Comparison of ENCODE assay signal across 15 cellular contexts in genomic region chr5:177520271-177520670, GRCh38. TPM values are rescaled to one million over a fixed set of nuclear protein-coding genes. Genes with fewer than 3 reads are reported as not detected.
DNase-seq lines count a peak whose midpoint lies in the region; ATAC-seq and TF ChIP-seq lines count a peak whose summit lies in the region.
"Had no signal": no experiment of that assay in that cellular context is flagged by ENCODE, and none has a peak within 500 bp of the region (broad histone marks: within the 10 kb centered on the region; RNA-seq: fewer than 3 reads in every experiment).

No MANE protein-coding gene starts in this region.

- H3K27ac ChIP-seq in BLaER1 treated with 17β-estradiol and CSF1 and Interleukin-3, amounts not matched to agents 10 nM and 100 nM: peak overlapping the region in 10 of 11 experiments; percentile 16 to 86 (median 74); a peak in 19 of 22 replicates
- H3K27ac ChIP-seq in CD8-positive, alpha-beta memory T cell (ENCODE audit: low read depth, low read length): no peak overlapping the region
- H3K27ac ChIP-seq: HL-60, prostate gland, SK-N-MC, thoracic aorta had no signal

- H3K4me1 ChIP-seq in BLaER1 treated with 17β-estradiol and CSF1 and Interleukin-3, amounts not matched to agents 10 nM and 100 nM: peaks cover 36 to 54% (median 47%) of the 10 kb centered on the region in 10 experiments
- H3K4me1 ChIP-seq in CD8-positive, alpha-beta memory T cell (ENCODE audit: insufficient read depth, low read length): peaks cover 29% of the 10 kb centered on the region
- peaks cover 11% of the 10 kb centered on the region for H3K4me1 ChIP-seq in mucosa of descending colon (ENCODE audit: low read depth)

- CTCF ChIA-PET in CD8-positive, alpha-beta memory T cell (lab: Charles Lee): no interaction called here

- no peak for DNase-seq in CD8-positive, alpha-beta memory T cell
- DNase-seq in nephron progenitor cell (no peak), pons (ENCODE audit: low spot score) (no peak), NCI-H1105 (lab: John Stamatoyannopoulos, UW) (no peak), mucosa of descending colon (no peak), NCI-H69 (lab: John Stamatoyannopoulos, UW) (no peak)
- DNase-seq: activated CD8-positive, alpha-beta memory T cell treated with anti-CD3 and anti-CD28 coated beads for 24 hours; activated gamma-delta T cell treated with Interleukin-2 at 50 U/mL for 16 hours; NCI-H1694 treated with DMSO at 0.1 percent for 48 hours had no signal

- peaks cover 1 to 52% (median 5%) of the 10 kb centered on the region in 3 donors for H3K36me3 Mint-ChIP-seq in CD8-positive, alpha-beta memory T cell
- peaks cover 10% of the 10 kb centered on the region for H3K36me3 Mint-ChIP-seq in activated naive CD8-positive, alpha-beta T cell
- peaks cover 31% of the 10 kb centered on the region for H3K36me3 Mint-ChIP-seq in nephron progenitor cell (ENCODE audit: low read depth)

- H3K36me3 ChIP-seq in BLaER1 treated with 17β-estradiol and CSF1 and Interleukin-3, amounts not matched to agents 10 nM and 100 nM: peaks cover 63 to 73% (median 71%) of the 10 kb centered on the region in 11 experiments
- H3K36me3 ChIP-seq in CD8-positive, alpha-beta memory T cell (ENCODE audit: insufficient read depth, low read length): peaks cover 11% of the 10 kb centered on the region
- H3K36me3 ChIP-seq in mucosa of descending colon (ENCODE audit: low read depth): peaks cover 4% of the 10 kb centered on the region

- H3K4me3 ChIP-seq in BLaER1 treated with 17β-estradiol and CSF1 and Interleukin-3, amounts not matched to agents 10 nM and 100 nM: peak overlapping the region in 2 of 10 experiments; percentile 37 to 41; a peak in 3 of 20 replicates
- H3K4me3 ChIP-seq in CD8-positive, alpha-beta memory T cell (ENCODE audit: low read length): no peak overlapping the region
- no peak overlapping the region for H3K4me3 ChIP-seq in mucosa of descending colon
- H3K4me3 ChIP-seq: prostate gland, SK-N-MC, thoracic aorta had no signal

- TF ChIP-seq CTCF in nephron progenitor cell (IDR thresholded peaks at IDR 0.05) (no peak), mucosa of descending colon (IDR thresholded peaks at IDR 0.05) (no peak)

- peak overlapping the region in 10 of 11 experiments; percentile 74 to 92 (median 83); a peak in 19 of 22 replicates for H3K4me2 ChIP-seq in BLaER1 treated with 17β-estradiol and CSF1 and Interleukin-3, amounts not matched to agents 10 nM and 100 nM

- peaks cover 2 to 57% (median 21%) of the 10 kb centered on the region in 11 experiments; a peak in 13 of 22 replicates for H4K20me1 ChIP-seq in BLaER1 treated with 17β-estradiol and CSF1 and Interleukin-3, amounts not matched to agents 10 nM and 100 nM

- no peaks in the 10 kb centered on the region for H3K9me3 ChIP-seq in BLaER1 treated with 17β-estradiol and CSF1 and Interleukin-3, amounts not matched to agents 10 nM and 100 nM (replicated peaks in 1 of 11)
- H3K9me3 ChIP-seq in CD8-positive, alpha-beta memory T cell (ENCODE audit: low read length): no peaks in the 10 kb centered on the region
- no peaks in the 10 kb centered on the region for H3K9me3 ChIP-seq in mucosa of descending colon
- H3K9me3 ChIP-seq: prostate gland, thoracic aorta had no signal

- intact Hi-C loops in mucosa of descending colon (cut with DNase I, micrococcal nuclease): no loop called here

- peaks cover 40 to 56% (median 53%) of the 10 kb centered on the region in 3 donors for H3K4me1 Mint-ChIP-seq in CD8-positive, alpha-beta memory T cell
- H3K4me1 Mint-ChIP-seq in activated naive CD8-positive, alpha-beta T cell (ENCODE audit: low read depth): peaks cover 44% of the 10 kb centered on the region
- peaks cover 27% of the 10 kb centered on the region for H3K4me1 Mint-ChIP-seq in nephron progenitor cell

- H3K4me3 Mint-ChIP-seq in CD8-positive, alpha-beta memory T cell: peak overlapping the region in 3 of 7 donors; percentile 5 to 33 (median 10)
- no peak overlapping the region for H3K4me3 Mint-ChIP-seq in activated naive CD8-positive, alpha-beta T cell
- H3K4me3 Mint-ChIP-seq in nephron progenitor cell: peak overlapping the region; percentile 8

- ATAC-seq in mucosa of descending colon: no peak

- POLR2A ChIA-PET in CD8-positive, alpha-beta memory T cell (lab: Charles Lee): no interaction called here

- H3K27me3 ChIP-seq in BLaER1 treated with 17β-estradiol and CSF1 and Interleukin-3, amounts not matched to agents 10 nM and 100 nM: no peaks in the 10 kb centered on the region
- H3K27me3 ChIP-seq in CD8-positive, alpha-beta memory T cell (ENCODE audit: insufficient read depth, low read length, poor library complexity, severe bottlenecking): no peaks in the 10 kb centered on the region

- no peaks in the 10 kb centered on the region for H3K9me3 Mint-ChIP-seq in CD8-positive, alpha-beta memory T cell
- H3K9me3 Mint-ChIP-seq in activated naive CD8-positive, alpha-beta T cell (ENCODE audit: low read depth): no peaks in the 10 kb centered on the region
- H3K9me3 Mint-ChIP-seq in nephron progenitor cell: no peaks in the 10 kb centered on the region

- H3K27me3 Mint-ChIP-seq in CD8-positive, alpha-beta memory T cell: peaks cover 0 to 2% of the 10 kb centered on the region in 2 donors
- no peaks in the 10 kb centered on the region for H3K27me3 Mint-ChIP-seq in activated naive CD8-positive, alpha-beta T cell
- no peaks in the 10 kb centered on the region for H3K27me3 Mint-ChIP-seq in nephron progenitor cell (ENCODE audit: low read depth, poor library complexity)

- peak overlapping the region in 7 of 8 donors; percentile 15 to 77 (median 56) for H3K27ac Mint-ChIP-seq in CD8-positive, alpha-beta memory T cell
- peak overlapping the region; percentile 61 for H3K27ac Mint-ChIP-seq in activated naive CD8-positive, alpha-beta T cell
- H3K27ac Mint-ChIP-seq in nephron progenitor cell: peak overlapping the region; percentile 94

- H3K9ac ChIP-seq in BLaER1 treated with 17β-estradiol and CSF1 and Interleukin-3, amounts not matched to agents 10 nM and 100 nM: peak overlapping the region in 10 of 11 experiments; percentile 38 to 78 (median 64); a peak in 16 of 22 replicates

RNA-seq across cellular contexts. Expression of gene DDX41, which starts 3.5 kb away (rescaled TPM):
- total RNA-seq in CD8-positive, alpha-beta memory T cell: 100 to 1,000 TPM; 160 to 164 TPM
- polyA plus RNA-seq in CD8-positive, alpha-beta memory T cell: 61.7 TPM
- total RNA-seq in mucosa of descending colon: 10 to 100 TPM; 65.3 to 79.2 (median 79.0) TPM

RNA-seq across cellular contexts. Expression of gene DOK3, which starts 10.6 kb away (rescaled TPM):
- total RNA-seq in CD8-positive, alpha-beta memory T cell: 1 to 10 TPM; 4.2 to 5.1 TPM
- polyA plus RNA-seq in CD8-positive, alpha-beta memory T cell: 0.08 TPM
- 10 to 100 TPM in 1 of 3 donors, 1 to 10 TPM in 2; 3.7 to 10.3 (median 8.4) TPM for total RNA-seq in mucosa of descending colon

RNA-seq across cellular contexts. Expression of gene PDLIM7, which starts 22.9 kb away (rescaled TPM):
- 10 to 100 TPM; 28.4 to 30.4 TPM for total RNA-seq in CD8-positive, alpha-beta memory T cell
- polyA plus RNA-seq in CD8-positive, alpha-beta memory T cell: 6.0 TPM
- 100 to 1,000 TPM in 1 of 3 donors, 10 to 100 TPM in 2; 12.9 to 333 (median 54.0) TPM for total RNA-seq in mucosa of descending colon

RNA-seq across cellular contexts. Expression of gene FAM193B, which starts 34.1 kb away (rescaled TPM):
- 10 to 100 TPM; 72.9 to 76.6 TPM for total RNA-seq in CD8-positive, alpha-beta memory T cell
- polyA plus RNA-seq in CD8-positive, alpha-beta memory T cell: 8.5 TPM
- 10 to 100 TPM; 57.7 to 83.9 (median 75.2) TPM for total RNA-seq in mucosa of descending colon

RNA-seq across cellular contexts. Expression of gene DBN1, which starts 46.8 kb away (rescaled TPM):
- 10 to 100 TPM; 47.9 to 50.5 TPM for total RNA-seq in CD8-positive, alpha-beta memory T cell
- polyA plus RNA-seq in CD8-positive, alpha-beta memory T cell: 28.1 TPM
- total RNA-seq in mucosa of descending colon: 10 to 100 TPM; 12.1 to 61.8 (median 17.2) TPM
